In the genomic region with DNA sequence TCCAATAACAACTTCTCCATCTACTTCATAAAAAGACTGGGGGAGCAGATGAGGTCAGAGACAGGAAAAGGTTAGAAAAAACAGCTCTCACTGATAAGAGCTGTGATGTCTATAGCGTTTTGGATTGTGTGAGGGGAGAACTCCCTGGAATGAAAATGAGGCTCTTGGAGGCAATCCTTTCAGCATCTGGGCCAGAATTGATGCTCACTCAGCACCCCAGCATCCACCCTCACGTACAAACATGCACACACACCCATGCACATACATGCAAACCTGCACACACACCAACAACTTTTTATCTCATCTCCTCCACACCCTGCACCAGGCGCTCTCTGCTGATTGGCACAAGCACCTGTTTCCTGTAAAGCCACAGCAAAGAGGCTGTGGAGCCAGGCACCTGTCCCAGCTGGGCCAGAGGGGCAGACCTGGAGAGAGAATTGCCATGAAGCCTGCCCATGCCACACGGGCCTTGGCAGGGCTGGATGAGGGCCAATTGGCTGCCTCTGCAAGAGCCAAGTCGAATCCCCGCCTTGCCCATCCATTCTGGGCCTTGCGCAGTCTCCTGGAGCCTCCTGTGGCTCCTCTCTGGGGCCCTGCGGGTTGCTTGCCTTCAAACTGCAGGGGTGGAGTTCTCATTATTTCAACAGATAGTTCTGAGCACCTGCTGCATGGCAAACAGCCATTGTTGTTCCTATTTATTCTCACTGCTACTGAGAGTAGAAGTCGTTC, we compare ENCODE assay signal across 8 cellular contexts. TPM values are rescaled to one million over a fixed set of nuclear protein-coding genes. Genes with fewer than 3 reads are reported as not detected.
DNase-seq lines count a peak whose midpoint lies in the region; ATAC-seq and FAIRE-seq lines count a peak whose summit lies in the region.

No MANE protein-coding gene starts in this region.

- intact Hi-C loops in activated CD4-positive, alpha-beta T cell treated with anti-CD3 and anti-CD28 coated beads, Interleukin-2, amount 10 ng/mL, durations not matched to agents 24 days and 14 days (cut with micrococcal nuclease) = loop anchor here (5.0 kb wide), 1 partner anchor 69 kb away; no protein-coding TSS in a partner anchor
- intact Hi-C loops in left ventricle myocardium superior (cut with micrococcal nuclease) = no loop called here

- H3K9me3 ChIP-seq in CD4-positive, CD25-positive, alpha-beta regulatory T cell (ENCODE audit: control insufficient read depth in 2 of 2, low read length in 2 of 2) = no peaks in the 10 kb centered on the region

- peak; percentile 80 to 82 for ATAC-seq in CD4-positive, CD25-positive, alpha-beta regulatory T cell (ENCODE audit: low read depth in 2 of 2)
- ATAC-seq in left ventricle myocardium superior (peak; percentile 5), HG02970 (IDR thresholded peaks at IDR 0.05; ENCODE audit: low FRiP score, unreplicated experiment) (no peak), GM21723 (IDR thresholded peaks at IDR 0.05; ENCODE audit: unreplicated experiment) (no peak)

- peak overlapping the region; percentile 27 to 85 (median 72) for H3K4me3 Mint-ChIP-seq in CD4-positive, CD25-positive, alpha-beta regulatory T cell
- H3K4me3 Mint-ChIP-seq in activated CD4-positive, alpha-beta T cell treated with anti-CD3 and anti-CD28 coated beads, Interleukin-2, amount 10 ng/mL, durations not matched to agents 24 days and 14 days = peak overlapping the region; percentile 17

- H3K4me1 Mint-ChIP-seq in CD4-positive, CD25-positive, alpha-beta regulatory T cell = peaks cover 7 to 79% (median 54%) of the 10 kb centered on the region in 4 donors
- peaks cover 34% of the 10 kb centered on the region for H3K4me1 Mint-ChIP-seq in activated CD4-positive, alpha-beta T cell treated with anti-CD3 and anti-CD28 coated beads, Interleukin-2, amount 10 ng/mL, durations not matched to agents 24 days and 14 days

- peak overlapping the region; percentile 92 to 99 (median 96) for H3K27ac Mint-ChIP-seq in CD4-positive, CD25-positive, alpha-beta regulatory T cell
- peak overlapping the region; percentile 87 for H3K27ac Mint-ChIP-seq in activated CD4-positive, alpha-beta T cell treated with anti-CD3 and anti-CD28 coated beads, Interleukin-2, amount 10 ng/mL, durations not matched to agents 24 days and 14 days

- DNase-seq in CD4-positive, CD25-positive, alpha-beta regulatory T cell = peak in 2 of 3 donors; percentile 76 to 85
- DNase-seq in NCI-H1694 treated with DMSO at 0.1 percent for 48 hours (lab: John Stamatoyannopoulos, UW) (peak; percentile 37), left ventricle myocardium superior (no peak), frontal cortex (ENCODE audit: low spot score in 2 of 2) (no peak), superior temporal gyrus (ENCODE audit: extremely low spot score) (no peak)
- peak; percentile 69 for DNase-seq in activated CD4-positive, alpha-beta T cell treated with anti-CD3 and anti-CD28 coated beads, Interleukin-2, amount 10 ng/mL, durations not matched to agents 24 days and 14 days

- no peaks in the 10 kb centered on the region for H3K27me3 ChIP-seq in CD4-positive, CD25-positive, alpha-beta regulatory T cell (ENCODE audit: control insufficient read depth, insufficient read depth, low read length)

- no peak for FAIRE-seq in frontal cortex (lab: Jason Lieb, UNC)

- peak overlapping the region; percentile 84 for H3K27ac ChIP-seq in CD4-positive, CD25-positive, alpha-beta regulatory T cell (ENCODE audit: insufficient read depth, low read length, poor library complexity, severe bottlenecking)

- no peaks in the 10 kb centered on the region for H3K9me3 Mint-ChIP-seq in CD4-positive, CD25-positive, alpha-beta regulatory T cell
- H3K9me3 Mint-ChIP-seq in activated CD4-positive, alpha-beta T cell treated with anti-CD3 and anti-CD28 coated beads, Interleukin-2, amount 10 ng/mL, durations not matched to agents 24 days and 14 days = no peaks in the 10 kb centered on the region

- H3K4me3 ChIP-seq in CD4-positive, CD25-positive, alpha-beta regulatory T cell (ENCODE audit: low read depth, low read length) = peak overlapping the region; percentile 58

- peaks cover 28% of the 10 kb centered on the region for H3K36me3 Mint-ChIP-seq in CD4-positive, CD25-positive, alpha-beta regulatory T cell
- H3K36me3 Mint-ChIP-seq in activated CD4-positive, alpha-beta T cell treated with anti-CD3 and anti-CD28 coated beads, Interleukin-2, amount 10 ng/mL, durations not matched to agents 24 days and 14 days (ENCODE audit: low read depth) = peaks cover 59% of the 10 kb centered on the region

- H3K27me3 Mint-ChIP-seq in CD4-positive, CD25-positive, alpha-beta regulatory T cell = no peaks in the 10 kb centered on the region
- no peaks in the 10 kb centered on the region for H3K27me3 Mint-ChIP-seq in activated CD4-positive, alpha-beta T cell treated with anti-CD3 and anti-CD28 coated beads, Interleukin-2, amount 10 ng/mL, durations not matched to agents 24 days and 14 days

- peaks cover 55% of the 10 kb centered on the region for H3K36me3 ChIP-seq in CD4-positive, CD25-positive, alpha-beta regulatory T cell (ENCODE audit: control insufficient read depth, insufficient read depth, low read length)

- H3K4me1 ChIP-seq in CD4-positive, CD25-positive, alpha-beta regulatory T cell (ENCODE audit: control insufficient read depth, insufficient read depth, low read length, poor library complexity, severe bottlenecking) = peaks cover 53% of the 10 kb centered on the region

RNA-seq across cellular contexts. Expression of a gene that starts 53.1 kb away (rescaled TPM):
- 71.7 TPM for total RNA-seq in CD4-positive, CD25-positive, alpha-beta regulatory T cell
- polyA plus RNA-seq in CD4-positive, CD25-positive, alpha-beta regulatory T cell = 1 to 10 TPM; 2.7 to 6.5 (median 4.1) TPM
- 45.2 and 46.3 TPM in 2 replicates for total RNA-seq in activated CD4-positive, alpha-beta T cell treated with anti-CD3 and anti-CD28 coated beads, Interleukin-2, amount 10 ng/mL, durations not matched to agents 24 days and 14 days
- total RNA-seq in left ventricle myocardium superior (12.2 TPM), frontal cortex (1.2 TPM)

Comparison
In these comparisons a context has a peak if more than half of its experiments do, and no peak if none do; other contexts are left out.
1. ATAC-seq: peak in CD4-positive, CD25-positive, alpha-beta regulatory T cell (2 of 2) and left ventricle myocardium superior (single experiment); none in HG02970 (single experiment) and GM21723 (single experiment).
2. DNase-seq: peak in CD4-positive, CD25-positive, alpha-beta regulatory T cell (2 of 3), NCI-H1694 treated with DMSO at 0.1 percent for 48 hours (single experiment) and activated CD4-positive, alpha-beta T cell treated with anti-CD3 and anti-CD28 coated beads, Interleukin-2, amount 10 ng/mL, durations not matched to agents 24 days and 14 days (single experiment); none in left ventricle myocardium superior (single experiment), frontal cortex (0 of 2) and superior temporal gyrus (single experiment).